In the genomic region with DNA sequence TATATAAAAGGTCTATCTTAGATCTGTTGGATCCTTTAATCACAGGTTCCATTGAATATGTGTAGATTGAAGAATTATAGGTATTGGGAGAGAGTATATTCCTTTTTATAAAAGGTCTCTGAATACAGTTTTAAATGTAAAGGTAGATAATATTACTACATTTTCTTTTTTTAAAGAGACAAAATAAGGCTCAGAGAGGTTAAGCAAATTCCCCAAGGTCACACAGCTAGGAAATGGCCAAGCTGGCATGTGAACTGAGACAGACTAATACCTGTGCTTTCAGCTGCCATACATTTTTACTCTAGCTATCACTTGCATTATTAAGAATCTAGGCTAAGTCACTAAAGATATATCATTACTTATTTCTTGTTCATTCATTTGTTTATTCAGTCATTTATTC, we compare ENCODE assay signal across 33 cellular contexts.
"Had no signal": no experiment of that assay in that cellular context is flagged by ENCODE, and none has a peak within 500 bp of the region (broad histone marks: within the 10 kb centered on the region; RNA-seq: fewer than 3 reads in every experiment).

No MANE protein-coding gene starts in this region.

- H3K4me3 ChIP-seq: MG63 had no signal

- H3K9me3 ChIP-seq: MG63 had no signal

- H3K36me3 ChIP-seq: MG63 had no signal

- H3K27me3 ChIP-seq: MG63 had no signal

- DNase-seq: Karpas-422, Kasumi-1, MG63, MM.1S, MV-4-11, NCI-H1048, NCI-H1092, NCI-H1092 treated with DMSO at 0.1 percent for 48 hours, NCI-H1105, NCI-H1105 treated with DMSO at 0.1 percent for 48 hours, NCI-H1417, NCI-H1417 treated with DMSO at 0.1 percent for 48 hours, NCI-H1436, NCI-H1436 treated with DMSO at 0.1 percent for 48 hours, NCI-H146, NCI-H1694, NCI-H1694 treated with DMSO at 0.1 percent for 48 hours, NCI-H187, NCI-H187 treated with DMSO at 0.1 percent for 48 hours, NCI-H1930, NCI-H2029, NCI-H2029 treated with DMSO at 0.1 percent for 48 hours, NCI-H2081, NCI-H2081 treated with DMSO at 0.1 percent for 48 hours, NCI-H2107, NCI-H2171, NCI-H2227 treated with DMSO at 0.1 percent for 48 hours, NCI-H226, NCI-H345, NCI-H446, NCI-H446 treated with DMSO at 0.1 percent for 48 hours, NCI-H510A, NCI-H510A treated with DMSO at 0.1 percent for 48 hours had no signal
